Comparison of ENCODE assay signal across 8 cellular contexts in the genomic region with DNA sequence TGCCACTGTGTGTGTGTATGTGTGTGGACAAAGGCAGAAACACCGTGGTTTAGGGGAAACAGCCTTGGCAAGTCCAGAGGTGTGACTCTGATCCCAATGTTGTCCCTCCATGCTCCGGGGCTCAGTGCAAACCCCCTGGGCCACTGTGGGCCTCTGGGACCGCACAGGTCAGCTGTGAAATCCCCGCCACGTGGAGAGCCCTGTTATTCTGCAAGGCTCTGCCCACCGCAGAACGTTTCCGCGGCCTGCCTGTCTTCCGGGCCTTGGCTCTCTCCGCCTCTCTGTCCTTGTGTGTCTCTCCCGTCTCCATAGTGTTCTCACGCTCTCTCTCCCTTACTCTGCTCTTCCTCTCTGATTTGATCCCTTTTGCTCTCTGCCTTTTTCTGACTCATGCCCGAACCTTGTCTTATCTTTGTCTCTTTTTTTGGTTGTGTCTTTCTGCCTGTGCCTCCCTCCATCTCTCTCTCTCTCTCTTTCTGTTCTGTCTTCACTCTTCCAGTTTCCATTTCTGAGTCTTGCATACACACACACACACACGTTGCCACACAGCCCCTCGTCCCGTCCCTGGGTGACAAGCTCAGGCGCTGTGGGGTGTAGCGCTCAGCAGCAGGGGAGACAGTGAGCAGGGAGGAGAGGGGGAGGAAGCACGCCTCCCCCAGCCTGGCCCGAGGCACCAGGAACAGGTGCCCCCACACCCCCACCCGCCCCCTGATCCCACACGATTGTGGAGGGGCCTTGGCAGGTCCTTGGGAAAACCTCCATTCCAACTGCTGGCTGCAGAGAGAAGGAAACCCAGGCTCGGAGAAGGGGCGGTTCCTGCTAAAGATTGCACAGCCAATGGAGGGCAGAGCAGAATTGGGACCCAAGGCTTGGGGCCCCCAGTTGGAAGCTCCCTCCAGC. TPM values are rescaled to one million over a fixed set of nuclear protein-coding genes. Genes with fewer than 3 reads are reported as not detected.
DNase-seq lines count a peak whose midpoint lies in the region; ATAC-seq and TF ChIP-seq lines count a peak whose summit lies in the region.

No MANE protein-coding gene starts in this region.

- H3K4me1 ChIP-seq in BLaER1 treated with 17β-estradiol and CSF1 and Interleukin-3, amounts not matched to agents 10 nM and 100 nM: peaks cover 32 to 74% (median 62%) of the 10 kb centered on the region in 10 experiments
- H3K4me1 ChIP-seq in HUES48 (ENCODE audit: control insufficient read depth, insufficient read depth, low read length): peaks cover 35% of the 10 kb centered on the region
- H3K4me1 ChIP-seq in mesenchymal stem cell (ENCODE audit: control insufficient read depth, insufficient read depth, low read depth, low read length): peaks cover 12% of the 10 kb centered on the region
- no peaks in the 10 kb centered on the region for H3K4me1 ChIP-seq in Peyer's patch
- no peaks in the 10 kb centered on the region for H3K4me1 ChIP-seq in PC-9 (replicated peaks; ENCODE audit: insufficient read depth)

- no peaks in the 10 kb centered on the region for H3K9me3 ChIP-seq in BLaER1 treated with 17β-estradiol and CSF1 and Interleukin-3, amounts not matched to agents 10 nM and 100 nM (replicated peaks in 1 of 11)
- H3K9me3 ChIP-seq in HUES48 (ENCODE audit: control insufficient read depth, insufficient read depth, low read length) (peaks cover 8% of the 10 kb centered on the region), mesenchymal stem cell (ENCODE audit: control insufficient read depth, low read length) (no peaks in the 10 kb centered on the region), Peyer's patch (no peaks in the 10 kb centered on the region), PC-9 (ENCODE audit: insufficient read depth, low read depth) (no peaks in the 10 kb centered on the region)

- no peak for TF ChIP-seq CTCF in Peyer's patch (IDR thresholded peaks at IDR 0.05)
- TF ChIP-seq CTCF in PC-9 (conservative IDR thresholded peaks at IDR 0.05): no peak

- H2BK120ac ChIP-seq in mesenchymal stem cell (ENCODE audit: low read depth, low read length): no peak overlapping the region

- H3K4me2 ChIP-seq in BLaER1 treated with 17β-estradiol and CSF1 and Interleukin-3, amounts not matched to agents 10 nM and 100 nM: peak overlapping the region; percentile 61 to 100 (median 99)
- no peak overlapping the region for H3K4me2 ChIP-seq in mesenchymal stem cell (ENCODE audit: low read length, poor library complexity, severe bottlenecking)
- H3K4me2 ChIP-seq in PC-9: no peak overlapping the region

- H4K8ac ChIP-seq in mesenchymal stem cell (ENCODE audit: low read length): no peak overlapping the region

- H3K14ac ChIP-seq in mesenchymal stem cell (ENCODE audit: low read length in 2 of 2): no peak overlapping the region

- no peaks in the 10 kb centered on the region for H4K20me1 ChIP-seq in BLaER1 treated with 17β-estradiol and CSF1 and Interleukin-3, amounts not matched to agents 10 nM and 100 nM
- H4K20me1 ChIP-seq in PC-9 (ENCODE audit: insufficient read depth): no peaks in the 10 kb centered on the region

- TF ChIP-seq POLR2A in Peyer's patch (IDR thresholded peaks at IDR 0.05): no peak

- H3K18ac ChIP-seq in mesenchymal stem cell (ENCODE audit: low read depth in 1 of 2, low read length in 2 of 2): no peak overlapping the region

- H3K4me3 ChIP-seq in BLaER1 treated with 17β-estradiol and CSF1 and Interleukin-3, amounts not matched to agents 10 nM and 100 nM: peak overlapping the region in 6 of 10 experiments; percentile 4 to 42 (median 27); a peak in 6 of 20 replicates
- H3K4me3 ChIP-seq in HUES48 (ENCODE audit: low read depth, low read length): no peak overlapping the region
- H3K4me3 ChIP-seq in mesenchymal stem cell (ENCODE audit: insufficient read depth in 1 of 2, low read depth in 1 of 2, low read length in 2 of 2): no peak overlapping the region
- no peak overlapping the region for H3K4me3 ChIP-seq in Peyer's patch
- no peak overlapping the region for H3K4me3 ChIP-seq in PC-9

- WGBS in mesenchymal stem cell: 49% methylated on average over 19 of the region's 25 CpGs

- no peaks in the 10 kb centered on the region for H3K36me3 ChIP-seq in BLaER1 treated with 17β-estradiol and CSF1 and Interleukin-3, amounts not matched to agents 10 nM and 100 nM
- peaks cover 6% of the 10 kb centered on the region; the same call in 1 of the 2 replicates for H3K36me3 ChIP-seq in HUES48 (ENCODE audit: control insufficient read depth, insufficient read depth, low read length)
- peaks cover 0 to 6% of the 10 kb centered on the region in 2 experiments for H3K36me3 ChIP-seq in mesenchymal stem cell (ENCODE audit: control insufficient read depth in 1 of 2, insufficient read depth in 2 of 2, low read depth in 1 of 2, low read length in 2 of 2)
- H3K36me3 ChIP-seq in Peyer's patch: no peaks in the 10 kb centered on the region
- H3K36me3 ChIP-seq in PC-9 (ENCODE audit: low read depth): no peaks in the 10 kb centered on the region

- CTCF ChIA-PET in PC-9 (lab: Charles Lee): interaction anchor here (0.5 to 0.6 kb wide), 2 partner anchors 25 to 741 kb away, joined by 4 to 5 read pairs; no protein-coding TSS in a partner anchor

- H2BK15ac ChIP-seq in mesenchymal stem cell (ENCODE audit: low read depth, poor library complexity, severe bottlenecking): no peak overlapping the region

- BruUV-seq in PC-9 (replicated peaks; lab: Mats Ljungman, UMichigan): no TSS peak

- no peaks in the 10 kb centered on the region for H3K9me2 ChIP-seq in PC-9 (ENCODE audit: insufficient read depth)

- POLR2A ChIA-PET in PC-9 (lab: Charles Lee; ENCODE audit: unreplicated experiment): no interaction called here

- ATAC-seq in GM21529 (IDR thresholded peaks at IDR 0.05; ENCODE audit: unreplicated experiment): no peak
- ATAC-seq in GM19035 (IDR thresholded peaks at IDR 0.05; ENCODE audit: unreplicated experiment): no peak

- no peak overlapping the region for H2AFZ ChIP-seq in mesenchymal stem cell (ENCODE audit: low read depth, low read length)
- H2AFZ ChIP-seq in PC-9: no peak overlapping the region

- H3K79me1 ChIP-seq in mesenchymal stem cell (replicated peaks; ENCODE audit: low read length, poor library complexity, severe bottlenecking): no peaks in the 10 kb centered on the region

- no peak overlapping the region for H2AK5ac ChIP-seq in mesenchymal stem cell (ENCODE audit: low read length, severe bottlenecking)

- intact Hi-C loops in PC-9 (cut with micrococcal nuclease; ENCODE audit: unreplicated experiment): no loop called here

- H3K9ac ChIP-seq in BLaER1 treated with 17β-estradiol and CSF1 and Interleukin-3, amounts not matched to agents 10 nM and 100 nM: peak overlapping the region in 10 of 11 experiments; percentile 1 to 70 (median 56); a peak in 19 of 22 replicates
- H3K9ac ChIP-seq in HUES48 (ENCODE audit: low read depth, low read length): no peak overlapping the region
- no peak overlapping the region for H3K9ac ChIP-seq in mesenchymal stem cell (ENCODE audit: low read length)

- DNase-seq in mesenchymal stem cell (peak; percentile 38), Peyer's patch (no peak), PC-9 (no peak)

- peak overlapping the region; percentile 28 for H4K91ac ChIP-seq in mesenchymal stem cell (ENCODE audit: low read length)

- no peak overlapping the region for H2BK5ac ChIP-seq in mesenchymal stem cell (ENCODE audit: low read depth, low read length, poor library complexity, severe bottlenecking)

- no peak overlapping the region for H3K4ac ChIP-seq in mesenchymal stem cell (ENCODE audit: low read depth in 1 of 2, low read length in 2 of 2)

- H2BK12ac ChIP-seq in mesenchymal stem cell (ENCODE audit: low read length in 2 of 2): no peak overlapping the region

- no peak overlapping the region for H3K23ac ChIP-seq in mesenchymal stem cell (ENCODE audit: low read length in 2 of 2)

- H3K27me3 ChIP-seq in BLaER1 treated with 17β-estradiol and CSF1 and Interleukin-3, amounts not matched to agents 10 nM and 100 nM: peaks cover 11 to 27% (median 21%) of the 10 kb centered on the region in 11 experiments
- H3K27me3 ChIP-seq in HUES48 (ENCODE audit: control insufficient read depth, insufficient read depth, low read length) (peaks cover 29% of the 10 kb centered on the region), mesenchymal stem cell (ENCODE audit: control insufficient read depth in 1 of 2, insufficient read depth in 1 of 2, low read length in 2 of 2) (peaks cover 76 to 77% of the 10 kb centered on the region in 2 experiments), Peyer's patch (peaks cover 0 to 39% of the 10 kb centered on the region in 2 donors), PC-9 (ENCODE audit: insufficient read depth, low read depth) (peaks cover 60% of the 10 kb centered on the region)

- no peaks in the 10 kb centered on the region for H3K79me2 ChIP-seq in PC-9 (ENCODE audit: low read depth)

- H3K27ac ChIP-seq in BLaER1 treated with 17β-estradiol and CSF1 and Interleukin-3, amounts not matched to agents 10 nM and 100 nM: peak overlapping the region in 9 of 11 experiments; percentile 59 to 79 (median 68); a peak in 18 of 22 replicates
- H3K27ac ChIP-seq in HUES48 (ENCODE audit: low read depth, low read length) (peak overlapping the region; percentile 40), angular gyrus (ENCODE audit: low read depth, low read length) (peak overlapping the region; percentile 95), mesenchymal stem cell (ENCODE audit: low read length, poor library complexity, severe bottlenecking) (no peak overlapping the region), Peyer's patch (no peak overlapping the region), PC-9 (no peak overlapping the region)

- peaks cover 8% of the 10 kb centered on the region; the same call in 1 of the 2 replicates for H3F3A ChIP-seq in PC-9 (ENCODE audit: insufficient read depth, low read depth)

RNA-seq across cellular contexts. Expression of gene TTYH1, which starts 3.0 kb away (rescaled TPM):
- 0.04 TPM for polyA plus RNA-seq in mesenchymal stem cell (2013, experiment 1 of 2)
- not detected for polyA plus RNA-seq in mesenchymal stem cell (2013, experiment 2 of 2)
- under 1 TPM in 1 of 4 donors, not detected in 3; 0.35 TPM for total RNA-seq in Peyer's patch
- total RNA-seq in PC-9 (2021): 1.6 and 2.4 TPM in 2 replicates

RNA-seq across cellular contexts. Expression of gene LENG8, which starts 30.7 kb away (rescaled TPM):
- polyA plus RNA-seq in mesenchymal stem cell (2013, experiment 1 of 2): 130 TPM
- 111 TPM for polyA plus RNA-seq in mesenchymal stem cell (2013, experiment 2 of 2)
- total RNA-seq in Peyer's patch (100 to 1,000 TPM; 154 to 481 (median 360) TPM), PC-9 (2021) (274 and 279 TPM in 2 replicates)

RNA-seq across cellular contexts. Expression of gene LENG9, which starts 45.3 kb away (rescaled TPM):
- polyA plus RNA-seq in mesenchymal stem cell (2013, experiment 1 of 2): 2.7 TPM
- 2.4 TPM for polyA plus RNA-seq in mesenchymal stem cell (2013, experiment 2 of 2)
- 10 to 100 TPM; 11.0 to 18.9 (median 15.8) TPM for total RNA-seq in Peyer's patch
- 7.0 and 8.9 TPM in 2 replicates for total RNA-seq in PC-9 (2021)

RNA-seq across cellular contexts. Expression of gene LAIR1, which starts 53.5 kb away (rescaled TPM):
- polyA plus RNA-seq in mesenchymal stem cell (2013, experiment 1 of 2): not detected
- polyA plus RNA-seq in mesenchymal stem cell (2013, experiment 2 of 2): not detected
- 10 to 100 TPM in 2 of 4 donors, 1 to 10 TPM in 2; 2.6 to 51.2 (median 10.0) TPM for total RNA-seq in Peyer's patch
- not detected in 2 replicates for total RNA-seq in PC-9 (2021)

RNA-seq across cellular contexts. Expression of gene CDC42EP5, which starts 54.8 kb away (rescaled TPM):
- polyA plus RNA-seq in mesenchymal stem cell (2013, experiment 1 of 2): 85.0 TPM
- polyA plus RNA-seq in mesenchymal stem cell (2013, experiment 2 of 2): 94.3 TPM
- 100 to 1,000 TPM in 1 of 4 donors, 10 to 100 TPM in 3; 38.0 to 133 (median 94.1) TPM for total RNA-seq in Peyer's patch
- total RNA-seq in PC-9 (2021): 25.1 and 48.5 TPM in 2 replicates

Comparison
In these comparisons a context has a peak if more than half of its experiments do, and no peak if none do; other contexts are left out.
1. H3K27ac ChIP-seq: peak in BLaER1 treated with 17β-estradiol and CSF1 and Interleukin-3, amounts not matched to agents 10 nM and 100 nM (9 of 11), HUES48 (single experiment) and angular gyrus (single experiment); none in mesenchymal stem cell (single experiment), Peyer's patch (0 of 4) and PC-9 (single experiment).
2. H3K4me2 ChIP-seq: peak in BLaER1 treated with 17β-estradiol and CSF1 and Interleukin-3, amounts not matched to agents 10 nM and 100 nM (11 of 11); none in mesenchymal stem cell (single experiment) and PC-9 (single experiment).
3. H3K4me3 ChIP-seq: peak in BLaER1 treated with 17β-estradiol and CSF1 and Interleukin-3, amounts not matched to agents 10 nM and 100 nM (6 of 10); none in HUES48 (single experiment), mesenchymal stem cell (0 of 2), Peyer's patch (0 of 4) and PC-9 (single experiment).
4. H3K9ac ChIP-seq: peak in BLaER1 treated with 17β-estradiol and CSF1 and Interleukin-3, amounts not matched to agents 10 nM and 100 nM (10 of 11); none in HUES48 (single experiment) and mesenchymal stem cell (single experiment).